Comparison of ENCODE assay signal across 8 cellular contexts in the genomic region with DNA sequence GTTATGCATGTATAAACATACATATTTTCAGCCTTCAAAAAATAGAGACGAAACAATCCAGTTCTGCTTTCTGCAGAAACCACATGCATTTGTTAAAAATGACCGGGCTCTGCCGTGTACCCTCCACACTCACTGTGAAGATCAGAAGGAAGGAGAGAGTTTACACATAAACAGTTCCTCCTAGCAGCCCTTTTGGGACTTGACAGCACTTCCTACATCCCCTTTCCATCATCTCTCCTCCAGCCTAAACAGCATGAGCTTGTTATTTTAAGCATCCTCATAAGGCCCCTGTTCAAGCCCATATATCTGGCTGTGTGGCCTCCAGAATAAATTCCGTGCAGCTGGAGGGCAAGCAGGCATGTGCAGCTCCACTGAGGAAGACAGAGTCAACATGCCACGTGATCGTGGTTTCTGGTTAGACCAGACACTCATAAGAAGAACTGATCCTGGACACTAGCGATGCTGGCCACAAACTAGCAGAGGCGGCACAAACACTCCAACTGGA. TPM values are rescaled to one million over a fixed set of nuclear protein-coding genes. Genes with fewer than 3 reads are reported as not detected.
A peak's percentile ranks its signal among the peaks of the same experiment; 100 is the strongest.
DNase-seq lines count a peak whose midpoint lies in the region; ATAC-seq, FAIRE-seq and TF ChIP-seq lines count a peak whose summit lies in the region.

No MANE protein-coding gene starts in this region.

- POLR2A ChIA-PET in GM12878 (lab: Charles Lee): interaction anchor here (0.6 to 1.6 kb wide), 4 partner anchors 15 to 69 kb away, joined by 3 to 4 read pairs (median 3); no protein-coding TSS in a partner anchor

- H3F3A ChIP-seq in DOHH2 (ENCODE audit: control insufficient read depth, insufficient read depth): peaks cover 61% of the 10 kb centered on the region

- WGBS in GM12878 (ENCODE audit: insufficient coverage, insufficient replicate concordance, low lambda C conversion rate, missing lambda C conversion rate): 2% methylated on average over 8 of the region's 8 CpGs
- WGBS in psoas muscle, 3 donors: 71 to 77% (median 75%) methylated on average over 8 of the region's 8 CpGs

- TSS peak; percentile 35 for BruUV-seq in GM12878 (replicated peaks; lab: Mats Ljungman, UMichigan)

- H3K27me3 ChIP-seq in DOHH2 (ENCODE audit: control insufficient read depth, low read length) (no peaks in the 10 kb centered on the region), GM12878 (replicated peaks in 1 of 2; ENCODE audit: control insufficient read depth in 2 of 2, insufficient read depth in 2 of 2, low read length in 1 of 2) (no peaks in the 10 kb centered on the region), psoas muscle (ENCODE audit: insufficient read depth in 3 of 3, low read length in 2 of 3) (no peaks in the 10 kb centered on the region)

- peak; percentile 82 for DNase-seq in GM12878 (ENCODE audit: low read depth, low spot score)
- DNase-seq in NCI-H1417 (lab: John Stamatoyannopoulos, UW): no peak
- no peak for DNase-seq in NCI-H2196 treated with DMSO at 0.1 percent for 48 hours (lab: John Stamatoyannopoulos, UW; ENCODE audit: unreplicated experiment)
- no peak for DNase-seq in psoas muscle
- no peak for DNase-seq in stimulated activated CD4-positive, alpha-beta T cell treated with anti-CD3 and anti-CD28 coated beads, Interleukin-2, amount 100 ng/mL, for 48 hours

- TF ChIP-seq CTCF in DOHH2 (IDR thresholded peaks at IDR 0.05; ENCODE audit: low read depth, low read length, poor library complexity, severe bottlenecking) (no peak), GM12878 (IDR thresholded peaks at IDR 0.05 in 2 of 3, conservative IDR thresholded peaks at IDR 0.05 in 1 of 3; ENCODE audit: control insufficient read depth in 2 of 3, extremely low read depth in 1 of 3, insufficient read depth in 1 of 3, low read depth in 3 of 3, low read length in 3 of 3) (no peak), psoas muscle (IDR thresholded peaks at IDR 0.05) (no peak)

- H3K4me1 ChIP-seq in DOHH2 (ENCODE audit: control insufficient read depth, low read length) (peaks cover 96% of the 10 kb centered on the region), GM12878 (ENCODE audit: control insufficient read depth, insufficient read depth, low read length) (peaks cover 70% of the 10 kb centered on the region), psoas muscle (no peaks in the 10 kb centered on the region)

- H3K9me2 ChIP-seq in DOHH2 (replicated peaks; ENCODE audit: control insufficient read depth, low read length): no peaks in the 10 kb centered on the region

- intact Hi-C loops in GM12878 (cut with micrococcal nuclease; ENCODE audit: unreplicated experiment) (loop anchor here (1.0 to 5.0 kb wide), 7 partner anchors 17 to 230 kb away; a partner anchor contains a TSS), psoas muscle (cut with DNase I) (no loop called here)

- H3K79me2 ChIP-seq in DOHH2 (ENCODE audit: control insufficient read depth, low read length) (peaks cover 22% of the 10 kb centered on the region), GM12878 (ENCODE audit: control insufficient read depth, insufficient read depth, low read length) (no peaks in the 10 kb centered on the region)

- H3K4me2 ChIP-seq in DOHH2 (ENCODE audit: low read length) (peak overlapping the region; percentile 98), GM12878 (ENCODE audit: control insufficient read depth, insufficient read depth) (peak overlapping the region; percentile 86)

- H3K36me3 ChIP-seq in DOHH2 (ENCODE audit: control insufficient read depth, low read length) (peaks cover 79% of the 10 kb centered on the region), GM12878 (ENCODE audit: control insufficient read depth in 2 of 2, insufficient read depth in 2 of 2, low read length in 1 of 2) (peaks cover 8 to 12% of the 10 kb centered on the region in 2 experiments; a peak in 3 of 4 replicates), psoas muscle (ENCODE audit: insufficient read depth in 1 of 2, low read depth in 1 of 2) (peaks cover 3 to 27% of the 10 kb centered on the region in 2 donors)

- in situ Hi-C loops in GM12878 (cut with MboI): no loop called here

- 0 out of 2 replicates have a peak, but pooled peaks have one; percentile 13 for TF ChIP-seq RAD21 in GM12878 (IDR thresholded peaks at IDR 0.05; ENCODE audit: insufficient read depth, low read depth, low read length)

- H3K4me3 ChIP-seq in DOHH2 (ENCODE audit: low read length) (peak overlapping the region; percentile 70), GM12878 (no peak overlapping the region), psoas muscle (no peak overlapping the region)

- H2AFZ ChIP-seq in GM12878 (ENCODE audit: control insufficient read depth, low read depth, low read length): peak overlapping the region; percentile 41

- H3K27ac ChIP-seq in DOHH2 (ENCODE audit: low read depth, low read length) (peak overlapping the region; percentile 100), GM12878 (ENCODE audit: control insufficient read depth, insufficient read depth) (peak overlapping the region; percentile 89), psoas muscle (no peak overlapping the region)

- no peaks in the 10 kb centered on the region; the same call in 1 of the 2 replicates for H3K9me3 ChIP-seq in DOHH2 (ENCODE audit: control insufficient read depth, insufficient read depth, low read length)
- H3K9me3 ChIP-seq in GM12878 (replicated peaks; ENCODE audit: control insufficient read depth, insufficient read depth, low read length): peaks cover 2% of the 10 kb centered on the region; the same call in 1 of the 3 replicates
- H3K9me3 ChIP-seq in psoas muscle: no peaks in the 10 kb centered on the region

- H3K9ac ChIP-seq in GM12878 (ENCODE audit: control insufficient read depth, insufficient read depth, low read length): peak overlapping the region; percentile 45; the same call in 1 of the 2 replicates

- ATAC-seq in GM19438 (IDR thresholded peaks at IDR 0.05; ENCODE audit: low read depth, unreplicated experiment): peak; percentile 75
- peak; percentile 72 for ATAC-seq in HG03280 (IDR thresholded peaks at IDR 0.05; ENCODE audit: unreplicated experiment)
- ATAC-seq in GM12878: peak; percentile 83
- ATAC-seq in psoas muscle: no peak

- H4K20me1 ChIP-seq in DOHH2 (ENCODE audit: control insufficient read depth, insufficient read depth, low read depth, low read length): no peaks in the 10 kb centered on the region
- no peaks in the 10 kb centered on the region for H4K20me1 ChIP-seq in GM12878 (ENCODE audit: control insufficient read depth, insufficient read depth)

- SMC1A ChIA-PET in GM12878 (lab: Charles Lee; ENCODE audit: uncharacterized antibody, unreplicated experiment): interaction anchor here (0.7 to 5.3 kb wide), 10 partner anchors 9 to 216 kb away, joined by 3 to 30 read pairs (median 6); no protein-coding TSS in a partner anchor

- peak; percentile 51 to 88; a peak in 3 of 4 replicates for TF ChIP-seq EP300 in GM12878 (IDR thresholded peaks at IDR 0.05; ENCODE audit: borderline replicate concordance in 1 of 2, control insufficient read depth in 1 of 2, low read depth in 2 of 2, low read length in 2 of 2)

- FAIRE-seq in GM12878 (lab: Jason Lieb, UNC): peak; percentile 93

- TF ChIP-seq POLR2A in GM12878 (IDR thresholded peaks at IDR 0.05; ENCODE audit: low read depth, low read length): no peak

- RAD21 ChIA-PET in GM12878 (lab: Charles Lee; ENCODE audit: unreplicated experiment): interaction anchor here (0.6 to 2.9 kb wide), 11 partner anchors 17 to 242 kb away, joined by 3 to 11 read pairs (median 4); a partner anchor contains a TSS

- CTCF ChIA-PET in GM12878 (lab: Yijun Ruan, JAX): interaction anchor here (1.1 to 1.5 kb wide), 6 partner anchors 15 to 167 kb away, joined by 3 to 5 read pairs (median 3); no protein-coding TSS in a partner anchor

TF ChIP-seq in GM12878, 131 proteins besides CTCF, POLR2A, EP300 and RAD21 (continues in another document):
- TF ChIP-seq RAD51 (IDR thresholded peaks at IDR 0.05): peak; percentile 88
- TF ChIP-seq, protein P1, sequence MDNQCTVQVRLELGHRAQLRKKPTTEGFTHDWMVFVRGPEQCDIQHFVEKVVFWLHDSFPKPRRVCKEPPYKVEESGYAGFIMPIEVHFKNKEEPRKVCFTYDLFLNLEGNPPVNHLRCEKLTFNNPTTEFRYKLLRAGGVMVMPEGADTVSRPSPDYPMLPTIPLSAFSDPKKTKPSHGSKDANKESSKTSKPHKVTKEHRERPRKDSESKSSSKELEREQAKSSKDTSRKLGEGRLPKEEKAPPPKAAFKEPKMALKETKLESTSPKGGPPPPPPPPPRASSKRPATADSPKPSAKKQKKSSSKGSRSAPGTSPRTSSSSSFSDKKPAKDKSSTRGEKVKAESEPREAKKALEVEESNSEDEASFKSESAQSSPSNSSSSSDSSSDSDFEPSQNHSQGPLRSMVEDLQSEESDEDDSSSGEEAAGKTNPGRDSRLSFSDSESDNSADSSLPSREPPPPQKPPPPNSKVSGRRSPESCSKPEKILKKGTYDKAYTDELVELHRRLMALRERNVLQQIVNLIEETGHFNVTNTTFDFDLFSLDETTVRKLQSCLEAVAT (IDR thresholded peaks at IDR 0.05): peak; percentile 52; the same call in 1 of the 2 replicates
- TF ChIP-seq MXI1 (IDR thresholded peaks at IDR 0.05; ENCODE audit: low read depth, low read length): peak; percentile 72

RNA-seq across cellular contexts. Expression of a gene that starts 42.2 kb away (rescaled TPM):
- total RNA-seq in GM12878 (2013; cell fraction: nucleolus; rRNA removed): 3.4 and 3.5 TPM in 2 replicates
- total RNA-seq in GM12878 (2014; rRNA removed): 6.6 and 7.3 TPM in 2 replicates
- 3.9 and 4.1 TPM in 2 replicates for total RNA-seq in GM12878 (2014; rRNA removed; fragmentation: Illumina TruSeq; extraction: Trizol)
- total RNA-seq in GM12878 (2021): 9.7 and 10.5 TPM in 2 replicates
- 1.1 TPM for polyA plus RNA-seq in GM12878 (2011; ENCODE audit: low read depth)
- 0.03 and 0.11 TPM in 2 replicates for polyA plus RNA-seq in GM12878 (2011; rRNA removed)
- 0.12 and 0.15 TPM in 2 replicates for polyA plus RNA-seq in GM12878 (2011; cell fraction: cytosol; rRNA removed)
- polyA plus RNA-seq in GM12878 (2011; cell fraction: nucleus; rRNA removed): 0.03 and 0.22 TPM in 2 replicates
- 0.69 and 1.3 TPM in 2 replicates for polyA plus RNA-seq in GM12878 (2012)
- polyA plus RNA-seq in GM12878 (2014; fragmentation: Illumina TruSeq; extraction: Trizol): 10.3 and 12.5 TPM in 2 replicates
- 1 to 10 TPM; 3.3 to 5.2 TPM for polyA plus RNA-seq in GM12878 (2014; fragmentation: Nextera tagmentation; extraction: Ambion mirVana)
- polyA plus RNA-seq in GM12878 (2014; rRNA removed): 4.5 and 4.8 TPM in 2 replicates
- 10 to 100 TPM; 12.8 to 15.5 TPM for polyA plus RNA-seq in GM12878 (2016; fragmentation: Nextera tagmentation; extraction: Ambion mirVana)
- polyA minus RNA-seq in GM12878 (2011; rRNA and poly(A)+ RNA removed): not detected in 2 replicates
- polyA minus RNA-seq in GM12878 (2011; cell fraction: cytosol; rRNA and poly(A)+ RNA removed): not detected in 2 replicates
- 0.24 TPM in 1 of 2 replicates, not detected in the other for polyA minus RNA-seq in GM12878 (2011; cell fraction: nucleus; rRNA and poly(A)+ RNA removed)
- under 1 TPM; 0.34 to 0.50 (median 0.38) TPM for total RNA-seq in psoas muscle
- under 1 TPM; 0.03 to 0.18 (median 0.13) TPM for polyA plus RNA-seq in psoas muscle

Comparison
In these comparisons a context has a peak if more than half of its experiments do, and no peak if none do; other contexts are left out.
1. ATAC-seq: peak in GM19438 (single experiment), HG03280 (single experiment) and GM12878 (single experiment); none in psoas muscle (0 of 4).